Comparison of ENCODE assay signal across 33 cellular contexts in the genomic region with DNA sequence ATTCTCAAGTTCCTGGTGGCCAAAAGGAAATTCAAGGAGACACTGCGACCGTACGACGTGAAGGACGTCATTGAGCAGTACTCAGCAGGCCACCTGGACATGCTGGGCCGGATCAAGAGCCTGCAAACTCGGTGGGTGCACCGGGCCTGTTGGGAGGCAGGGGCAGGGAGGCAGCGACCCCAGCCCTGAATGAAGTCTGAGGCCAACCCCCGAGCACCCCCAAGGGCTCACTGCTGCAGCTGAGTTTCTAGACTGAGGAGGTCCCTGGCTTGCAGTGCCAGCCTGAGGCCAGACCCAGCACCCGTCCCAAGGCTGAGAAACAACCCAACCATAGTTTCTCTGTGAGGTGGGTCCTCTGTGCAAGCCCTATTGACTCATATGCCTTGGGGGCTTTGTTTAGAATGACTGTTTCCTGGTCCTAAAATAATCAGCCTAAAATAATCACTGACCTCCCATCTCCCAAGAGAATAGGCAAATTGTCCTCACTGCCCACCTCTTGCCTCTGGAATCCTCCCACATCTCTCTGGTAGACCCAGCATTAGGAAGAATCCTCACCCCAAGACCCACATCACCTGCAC. TPM values are rescaled to one million over a fixed set of nuclear protein-coding genes. Genes with fewer than 3 reads are reported as not detected.
"Had no signal": no experiment of that assay in that cellular context is flagged by ENCODE, and none has a peak within 500 bp of the region (broad histone marks: within the 10 kb centered on the region; RNA-seq: fewer than 3 reads in every experiment).

No MANE protein-coding gene starts in this region.

- H3K4me1 Mint-ChIP-seq: brain had no signal

- H3K36me3 Mint-ChIP-seq: activated naive CD8-positive, alpha-beta T cell treated with anti-CD3 and anti-CD28 coated beads for 36 hours; brain; natural killer cell treated with Interleukin-12 subunit alpha and Interleukin-12 subunit beta and Interleukin-15 and Interleukin-18, amount 100 ng/mL, for 72 hours; type B pancreatic cell had no signal

- H3K36me3 ChIP-seq: cardiac muscle cell, heart left ventricle, left lung, right lobe of liver, vagina had no signal

- H3K27me3 Mint-ChIP-seq: activated CD4-positive, alpha-beta T cell treated with anti-CD3 and anti-CD28 coated beads for 36 hours; activated naive CD8-positive, alpha-beta T cell treated with anti-CD3 and anti-CD28 coated beads for 36 hours; effector memory CD8-positive, alpha-beta T cell; natural killer cell treated with Interleukin-12 subunit alpha and Interleukin-12 subunit beta and Interleukin-15 and Interleukin-18, amount 100 ng/mL, for 72 hours; stimulated activated naive CD8-positive, alpha-beta T cell treated with anti-CD3 and anti-CD28 coated beads, Interleukin-15, Interleukin-2, amounts not matched to agents 100 ng/mL and 50 ng/mL, for 24 hours; type B pancreatic cell had no signal

- DNase-seq: activated CD4-positive, alpha-beta T cell treated with anti-CD3 and anti-CD28 coated beads for 36 hours; activated CD4-positive, alpha-beta T cell treated with anti-CD3 and anti-CD28 coated beads, Interleukin-2, amount 50 U/mL, for 4 hours; activated CD4-positive, CD25-positive, alpha-beta regulatory T cell; activated effector memory CD4-positive, alpha-beta T cell treated with anti-CD3 and anti-CD28 coated beads, Interleukin-2, amount 50 U/mL, for 16 hours; activated naive CD4-positive, alpha-beta T cell treated with anti-CD3 and anti-CD28 coated beads for 36 hours; activated naive CD8-positive, alpha-beta T cell treated with anti-CD3 and anti-CD28 coated beads for 36 hours; activated T-cell treated with anti-CD3 and anti-CD28 coated beads for 4 hours; cerebellar nuclear complex; effector memory CD8-positive, alpha-beta T cell; foreskin fibroblast; heart left ventricle; hypothalamus; kidney glomerular epithelial cell; mucosa of descending colon; right lobe of liver; stimulated activated CD4-positive, alpha-beta T cell treated with anti-CD3 and anti-CD28 coated beads, Interleukin-4, amount 100 ng/mL, for 24 hours; T-helper 1 cell had no signal

- H3K4me3 ChIP-seq: ascending aorta, cardiac muscle cell, coronary artery, heart left ventricle, left lung, mucosa of descending colon, right lobe of liver, skin epidermis, thoracic aorta, vagina had no signal

- H3K9me3 ChIP-seq: ascending aorta, heart left ventricle, left lung, mucosa of descending colon, right lobe of liver, thoracic aorta, vagina had no signal

- H3K9me3 Mint-ChIP-seq: activated naive CD4-positive, alpha-beta T cell treated with anti-CD3 and anti-CD28 coated beads for 36 hours; activated naive CD8-positive, alpha-beta T cell treated with anti-CD3 and anti-CD28 coated beads for 36 hours; effector memory CD8-positive, alpha-beta T cell; natural killer cell treated with Interleukin-12 subunit alpha and Interleukin-12 subunit beta and Interleukin-15 and Interleukin-18, amount 100 ng/mL, for 72 hours; stimulated activated effector memory CD8-positive, alpha-beta T cell treated with anti-CD3 and anti-CD28 coated beads, Interleukin-12 subunit alpha, Interleukin-12 subunit beta, amount 100 ng/mL, for 72 hours; stimulated activated naive CD8-positive, alpha-beta T cell treated with anti-CD3 and anti-CD28 coated beads, Interleukin-15, Interleukin-2, amounts not matched to agents 100 ng/mL and 50 ng/mL, for 24 hours; T-helper 2 cell treated with Interferon-gamma antibody and Interleukin-4, amounts not matched to agents 5 μg/mL and 100 μg/mL, for 36 hours; type B pancreatic cell had no signal

- ATAC-seq: activated CD4-positive, alpha-beta T cell treated with anti-CD3 and anti-CD28 coated beads for 36 hours; effector memory CD8-positive, alpha-beta T cell; esophagus mucosa; heart left ventricle; left lung; mucosa of descending colon; natural killer cell treated with Interleukin-12 subunit alpha and Interleukin-12 subunit beta and Interleukin-15 and Interleukin-18, amount 100 ng/mL, for 72 hours; right lobe of liver; stimulated activated effector memory CD8-positive, alpha-beta T cell treated with anti-CD3 and anti-CD28 coated beads, Interleukin-12 subunit alpha, Interleukin-12 subunit beta, amount 100 ng/mL, for 72 hours had no signal

- H3K27ac Mint-ChIP-seq: activated CD4-positive, alpha-beta T cell treated with anti-CD3 and anti-CD28 coated beads for 36 hours; activated naive CD4-positive, alpha-beta T cell treated with anti-CD3 and anti-CD28 coated beads for 36 hours; activated naive CD8-positive, alpha-beta T cell treated with anti-CD3 and anti-CD28 coated beads for 36 hours; brain; effector memory CD8-positive, alpha-beta T cell; natural killer cell treated with Interleukin-12 subunit alpha and Interleukin-12 subunit beta and Interleukin-15 and Interleukin-18, amount 100 ng/mL, for 72 hours; stimulated activated effector memory CD8-positive, alpha-beta T cell treated with anti-CD3 and anti-CD28 coated beads, Interleukin-12 subunit alpha, Interleukin-12 subunit beta, amount 100 ng/mL, for 72 hours; stimulated activated naive CD8-positive, alpha-beta T cell treated with anti-CD3 and anti-CD28 coated beads, Interleukin-15, Interleukin-2, amounts not matched to agents 100 ng/mL and 50 ng/mL, for 24 hours; T-helper 2 cell treated with Interferon-gamma antibody and Interleukin-4, amounts not matched to agents 5 μg/mL and 100 μg/mL, for 36 hours; type B pancreatic cell had no signal

- H3K4me1 ChIP-seq: ascending aorta, heart left ventricle, left lung, right lobe of liver, vagina had no signal

- H3K27ac ChIP-seq: ascending aorta, cardiac muscle cell, coronary artery, heart left ventricle, left lung, right lobe of liver, skin epidermis, thoracic aorta, vagina had no signal

- H3K27me3 ChIP-seq: ascending aorta, cardiac muscle cell, heart left ventricle, right lobe of liver, vagina had no signal

- H3K4me3 Mint-ChIP-seq: activated CD4-positive, alpha-beta T cell treated with anti-CD3 and anti-CD28 coated beads for 36 hours; activated naive CD4-positive, alpha-beta T cell treated with anti-CD3 and anti-CD28 coated beads for 36 hours; activated naive CD8-positive, alpha-beta T cell treated with anti-CD3 and anti-CD28 coated beads for 36 hours; brain; effector memory CD8-positive, alpha-beta T cell; natural killer cell treated with Interleukin-12 subunit alpha and Interleukin-12 subunit beta and Interleukin-15 and Interleukin-18, amount 100 ng/mL, for 72 hours; stimulated activated effector memory CD8-positive, alpha-beta T cell treated with anti-CD3 and anti-CD28 coated beads, Interleukin-12 subunit alpha, Interleukin-12 subunit beta, amount 100 ng/mL, for 72 hours; stimulated activated naive CD8-positive, alpha-beta T cell treated with anti-CD3 and anti-CD28 coated beads, Interleukin-15, Interleukin-2, amounts not matched to agents 100 ng/mL and 50 ng/mL, for 24 hours; T-helper 2 cell treated with Interferon-gamma antibody and Interleukin-4, amounts not matched to agents 5 μg/mL and 100 μg/mL, for 36 hours; type B pancreatic cell had no signal

RNA-seq across cellular contexts. Expression of a gene that starts 51.5 kb away (rescaled TPM):
- total RNA-seq: lung microvascular endothelial cell, osteoblast had no signal
